24 cellular contexts compared by ENCODE assay signal in the genomic region with DNA sequence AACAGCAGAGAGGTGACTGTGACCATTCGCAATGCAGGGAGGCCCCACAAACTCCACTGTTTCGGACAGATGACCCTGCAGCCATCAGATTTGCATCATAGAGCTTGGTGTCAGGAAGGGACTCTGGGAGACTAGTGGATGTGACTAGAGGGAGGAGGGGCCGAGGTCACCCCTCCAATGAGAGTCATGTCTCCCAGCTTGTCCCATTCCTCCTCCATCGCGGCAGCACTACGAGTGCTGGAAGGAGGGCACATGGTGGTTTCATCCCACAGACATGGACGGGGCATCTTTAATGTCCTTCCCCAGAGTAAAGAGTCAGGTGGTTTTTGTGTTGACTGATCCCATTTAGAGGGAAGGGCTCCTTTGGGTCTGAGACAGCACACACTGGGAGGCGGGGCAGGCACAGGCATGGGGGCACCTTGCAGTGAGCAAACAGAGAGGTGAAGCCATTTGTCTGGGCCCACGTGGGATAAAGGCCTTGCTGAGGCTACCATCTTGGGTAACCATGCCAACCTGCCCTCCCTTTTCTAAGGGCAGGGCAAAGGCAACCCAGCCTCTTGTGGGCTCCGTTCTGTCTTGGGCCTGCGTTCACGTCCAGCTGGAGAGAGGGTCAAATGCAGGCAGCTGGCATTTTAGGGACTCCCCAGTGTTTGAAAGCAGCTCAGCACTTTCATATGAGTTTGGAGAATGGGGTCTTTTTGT.
A peak's percentile ranks its signal among the peaks of the same experiment; 100 is the strongest.
DNase-seq lines count a peak whose midpoint lies in the region; ATAC-seq and FAIRE-seq lines count a peak whose summit lies in the region.
"Had no signal": no experiment of that assay in that cellular context is flagged by ENCODE, and none has a peak within 500 bp of the region (broad histone marks: within the 10 kb centered on the region; RNA-seq: fewer than 3 reads in every experiment).

No MANE protein-coding gene starts in this region.

- no peak for DNase-seq in HTR-8/SVneo (ENCODE audit: insufficient read length, low spot score)
- DNase-seq in NCI-H69 (lab: John Stamatoyannopoulos, UW) = peak; percentile 3
- DNase-seq in left lobe of liver (ENCODE audit: low spot score) = peak; percentile 21
- no peak for DNase-seq in activated naive CD4-positive, alpha-beta T cell treated with anti-CD3 and anti-CD28 coated beads, Interleukin-2, amount 50 U/mL, for 72 hours (ENCODE audit: low spot score in 2 of 2)
- no peak for DNase-seq in T-helper 9 cell
- DNase-seq: AML-193; CD4-positive, alpha-beta T cell; H9; KBM-7; MG63; NCI-H1105 treated with DMSO at 0.1 percent for 48 hours; NCI-H2029; NCI-H226; NCI-H510A; NCI-H774; PC-9; SJCRH30 had no signal

- FAIRE-seq in HTR-8/SVneo (lab: Jason Lieb, UNC) = peak; percentile 26
- FAIRE-seq: A549, D721Med had no signal

- no peaks in the 10 kb centered on the region for H3K36me3 Mint-ChIP-seq in activated naive CD4-positive, alpha-beta T cell treated with anti-CD3 and anti-CD28 coated beads, Interleukin-2, amount 50 U/mL, for 72 hours

- H3K4me1 ChIP-seq in rectal smooth muscle tissue (ENCODE audit: control insufficient read depth, insufficient read depth, low read length) = peaks cover 13% of the 10 kb centered on the region
- H3K4me1 ChIP-seq: A549, SJCRH30 had no signal

- no peak for ATAC-seq in left lobe of liver
- no peak for ATAC-seq in GM19023 (IDR thresholded peaks at IDR 0.05; ENCODE audit: unreplicated experiment)
- ATAC-seq in activated naive CD4-positive, alpha-beta T cell treated with anti-CD3 and anti-CD28 coated beads, Interleukin-2, amount 50 U/mL, for 72 hours = no peak
- ATAC-seq: A549, GM23338, Right ventricle myocardium inferior had no signal

- no peaks in the 10 kb centered on the region for H3K9me3 Mint-ChIP-seq in activated naive CD4-positive, alpha-beta T cell treated with anti-CD3 and anti-CD28 coated beads, Interleukin-2, amount 50 U/mL, for 72 hours
- H3K9me3 Mint-ChIP-seq: CD4-positive, alpha-beta T cell; GM23338; H9 had no signal

- H3K27ac ChIP-seq in rectal smooth muscle tissue (ENCODE audit: low read depth, low read length) = peak overlapping the region; percentile 38
- H3K27ac ChIP-seq: A549; BLaER1 treated with 17β-estradiol and CSF1 and Interleukin-3, amounts not matched to agents 10 nM and 100 nM; PC-9; SJCRH30 had no signal

- no peaks in the 10 kb centered on the region for H3K36me3 ChIP-seq in rectal smooth muscle tissue (ENCODE audit: control insufficient read depth, insufficient read depth, low read length)
- H3K36me3 ChIP-seq: BLaER1 treated with 17β-estradiol and CSF1 and Interleukin-3, amounts not matched to agents 10 nM and 100 nM; MG63; SJCRH30 had no signal

- H3K27ac Mint-ChIP-seq in activated naive CD4-positive, alpha-beta T cell treated with anti-CD3 and anti-CD28 coated beads, Interleukin-2, amount 50 U/mL, for 72 hours = no peak overlapping the region
- H3K27ac Mint-ChIP-seq: CD4-positive, alpha-beta T cell; GM23338; H9 had no signal

- no peaks in the 10 kb centered on the region for H3K27me3 ChIP-seq in rectal smooth muscle tissue (ENCODE audit: control insufficient read depth, insufficient read depth, low read length)
- H3K27me3 ChIP-seq: BLaER1 treated with 17β-estradiol and CSF1 and Interleukin-3, amounts not matched to agents 10 nM and 100 nM; MG63 had no signal

- no peak overlapping the region for H3K9ac ChIP-seq in rectal smooth muscle tissue (ENCODE audit: low read length)
- H3K9ac ChIP-seq: BLaER1 treated with 17β-estradiol and CSF1 and Interleukin-3, amounts not matched to agents 10 nM and 100 nM had no signal

- H3K4me3 ChIP-seq in rectal smooth muscle tissue (ENCODE audit: low read length) = no peak overlapping the region
- H3K4me3 ChIP-seq: A549; BLaER1 treated with 17β-estradiol and CSF1 and Interleukin-3, amounts not matched to agents 10 nM and 100 nM; GM23338; MG63; PC-9; SJCRH30 had no signal

Comparison
In these comparisons a context has a peak if more than half of its experiments do, and no peak if none do; other contexts are left out.
1. DNase-seq: peak in NCI-H69 (single experiment) and left lobe of liver (single experiment); none in HTR-8/SVneo (single experiment), activated naive CD4-positive, alpha-beta T cell treated with anti-CD3 and anti-CD28 coated beads, Interleukin-2, amount 50 U/mL, for 72 hours (0 of 2) and T-helper 9 cell (single experiment).